Comparison of ENCODE assay signal across 8 cellular contexts in the genomic region with DNA sequence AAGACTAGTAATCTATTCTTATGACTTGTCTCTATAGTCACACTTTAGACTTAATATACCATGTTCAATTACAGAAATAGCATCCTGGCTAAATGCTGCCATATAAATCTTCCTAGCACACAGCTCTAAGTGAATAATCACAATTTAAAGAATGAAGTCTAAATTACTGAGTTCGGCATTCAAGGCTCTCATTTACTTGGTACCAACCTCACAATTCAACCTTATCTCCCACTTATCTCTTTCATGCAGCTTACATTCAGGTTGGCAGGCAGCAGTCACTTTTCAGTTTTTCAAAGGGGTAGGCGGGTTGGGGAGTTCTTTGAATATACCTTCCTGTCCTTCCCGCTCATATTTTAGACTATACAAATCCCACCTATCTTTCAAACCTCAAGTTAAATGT. TPM values are rescaled to one million over a fixed set of nuclear protein-coding genes. Genes with fewer than 3 reads are reported as not detected.
DNase-seq lines count a peak whose midpoint lies in the region; TF ChIP-seq lines count a peak whose summit lies in the region.

No MANE protein-coding gene starts in this region.

- H3K27me3 Mint-ChIP-seq in progenitor cell of endocrine pancreas (no peaks in the 10 kb centered on the region), CD14-positive monocyte (ENCODE audit: low read depth in 3 of 3) (peaks cover 0 to 9% (median 4%) of the 10 kb centered on the region in 3 donors)

- H3K4me1 Mint-ChIP-seq in progenitor cell of endocrine pancreas (ENCODE audit: low read depth): peaks cover 20% of the 10 kb centered on the region
- peaks cover 29% of the 10 kb centered on the region for H3K4me1 Mint-ChIP-seq in CD14-positive monocyte

- intact Hi-C loops in CD14-positive monocyte (cut with micrococcal nuclease): loop anchor here in 1 of 2 donors (5.0 kb wide), 1 partner anchor 1701 kb away; the partner anchor contains the start of gene NMI

- no peak for DNase-seq in GM12864 (ENCODE audit: low read depth)
- DNase-seq in RKO (ENCODE audit: low spot score): peak; percentile 23
- DNase-seq in epithelial cell of prostate (ENCODE audit: low read depth, low spot score): no peak
- DNase-seq in progenitor cell of endocrine pancreas (ENCODE audit: low spot score, unreplicated experiment): no peak
- no peak for DNase-seq in SKM-1 (lab: John Stamatoyannopoulos, UW; ENCODE audit: unreplicated experiment)
- DNase-seq in CD14-positive monocyte (ENCODE audit: low spot score): no peak
- no peak for DNase-seq in NCI-H2196 treated with DMSO at 0.1 percent for 48 hours (lab: John Stamatoyannopoulos, UW; ENCODE audit: unreplicated experiment)
- DNase-seq in stimulated activated CD4-positive, alpha-beta T cell treated with anti-CD3 and anti-CD28 coated beads, Interleukin-4, amount 100 ng/mL, for 24 hours: no peak

- H3K9me3 Mint-ChIP-seq in progenitor cell of endocrine pancreas (ENCODE audit: low read depth) (no peaks in the 10 kb centered on the region), CD14-positive monocyte (peaks cover 0 to 5% (median 0%) of the 10 kb centered on the region in 7 donors)

- TF ChIP-seq CTCF in GM12864 (IDR thresholded peaks at IDR 0.05; ENCODE audit: low read depth, low read length, missing control alignments) (no peak), progenitor cell of endocrine pancreas (IDR thresholded peaks at IDR 0.05; ENCODE audit: unreplicated experiment) (no peak), CD14-positive monocyte (IDR thresholded peaks at IDR 0.05) (no peak)

- peak overlapping the region; percentile 89 for H3K4me3 Mint-ChIP-seq in progenitor cell of endocrine pancreas (ENCODE audit: low read depth)
- H3K4me3 Mint-ChIP-seq in CD14-positive monocyte: peak overlapping the region in 1 of 2 donors; percentile 71

- peak overlapping the region; percentile 61 for H3K4me3 ChIP-seq in GM12864 (ENCODE audit: low read depth, low read length)

- H3K27ac Mint-ChIP-seq in progenitor cell of endocrine pancreas (peak overlapping the region; percentile 49), CD14-positive monocyte (peak overlapping the region in 3 of 7 donors; percentile 37 to 61 (median 54))

- H3K36me3 Mint-ChIP-seq in progenitor cell of endocrine pancreas (ENCODE audit: insufficient read depth) (peaks cover 14% of the 10 kb centered on the region), CD14-positive monocyte (peaks cover 30 to 36% of the 10 kb centered on the region in 2 donors)

- H3K27ac ChIP-seq in epithelial cell of prostate: peak overlapping the region; percentile 91

RNA-seq across cellular contexts. Expression of gene MMADHC, which starts 1.5 kb away (rescaled TPM):
- total RNA-seq in progenitor cell of endocrine pancreas: 80.0 and 83.9 TPM in 2 replicates
- 100 to 1,000 TPM in 1 of 2 donors, 10 to 100 TPM in 1; 97.9 to 119 TPM for polyA plus RNA-seq in CD14-positive monocyte
